In genomic region chr9:26470287-26470686, GRCh38 we compare ENCODE assay signal across 29 cellular contexts.
"Had no signal": no experiment of that assay in that cellular context is flagged by ENCODE, and none has a peak within 500 bp of the region (broad histone marks: within the 10 kb centered on the region; RNA-seq: fewer than 3 reads in every experiment).

No MANE protein-coding gene starts in this region.

- H3K36me3 Mint-ChIP-seq: stimulated activated effector memory CD8-positive, alpha-beta T cell treated with anti-CD3 and anti-CD28 coated beads, Interleukin-12 subunit alpha, Interleukin-12 subunit beta, amount 100 ng/mL, for 72 hours; stimulated activated memory B cell treated with anti-CD40 and anti-IgM and Interleukin-4, amounts not matched to agents 10 μg/mL and 1 μg/mL and 100 μg/mL, for 72 hours; stimulated activated naive B cell treated with anti-CD40 and anti-IgM and Interleukin-4, amounts not matched to agents 10 μg/mL and 1 μg/mL and 100 μg/mL, for 72 hours; type B pancreatic cell had no signal

- H3K4me1 Mint-ChIP-seq: stimulated activated effector memory CD8-positive, alpha-beta T cell treated with anti-CD3 and anti-CD28 coated beads, Interleukin-12 subunit alpha, Interleukin-12 subunit beta, amount 100 ng/mL, for 72 hours; stimulated activated memory B cell treated with anti-CD40 and anti-IgM and Interleukin-4, amounts not matched to agents 10 μg/mL and 1 μg/mL and 100 μg/mL, for 72 hours; stimulated activated naive B cell treated with anti-CD40 and anti-IgM and Interleukin-4, amounts not matched to agents 10 μg/mL and 1 μg/mL and 100 μg/mL, for 72 hours; stimulated activated naive CD8-positive, alpha-beta T cell treated with anti-CD3 and anti-CD28 coated beads, Interleukin-15, amount 100 ng/mL, for 72 hours had no signal

- H3K27me3 ChIP-seq: stomach, suprapubic skin, testis, thyroid gland, tibial artery, tibial nerve, transverse colon, upper lobe of left lung, upper lobe of right lung, uterus, vagina had no signal

- H3K4me1 ChIP-seq: stomach, suprapubic skin, testis, thyroid gland, tibial artery, tibial nerve, transverse colon, upper lobe of left lung, upper lobe of right lung, uterus, vagina had no signal

- H3K4me3 ChIP-seq: stomach, suprapubic skin, testis, thoracic aorta, thyroid gland, tibial artery, tibial nerve, transverse colon, upper lobe of left lung, upper lobe of right lung, uterus, vagina had no signal

- H3K27me3 Mint-ChIP-seq: stimulated activated memory B cell treated with anti-CD40 and anti-IgM and Interleukin-4, amounts not matched to agents 10 μg/mL and 1 μg/mL and 100 μg/mL, for 72 hours; stimulated activated naive B cell treated with anti-CD40 and anti-IgM and Interleukin-4, amounts not matched to agents 10 μg/mL and 1 μg/mL and 100 μg/mL, for 72 hours; stimulated activated naive CD8-positive, alpha-beta T cell treated with anti-CD3 and anti-CD28 coated beads, Interleukin-15, amount 100 ng/mL, for 72 hours; stimulated activated naive CD8-positive, alpha-beta T cell treated with anti-CD3 and anti-CD28 coated beads, Interleukin-15, Interleukin-2, amounts not matched to agents 100 ng/mL and 50 ng/mL, for 24 hours; type B pancreatic cell had no signal

- ATAC-seq: stimulated activated effector memory CD8-positive, alpha-beta T cell treated with anti-CD3 and anti-CD28 coated beads, Interleukin-12 subunit alpha, Interleukin-12 subunit beta, amount 100 ng/mL, for 72 hours; stimulated activated memory B cell treated with anti-CD40 and anti-IgM and Interleukin-4, amounts not matched to agents 10 μg/mL and 1 μg/mL and 100 μg/mL, for 72 hours; stimulated activated naive B cell treated with anti-CD40 and anti-IgM and Interleukin-4, amounts not matched to agents 10 μg/mL and 1 μg/mL and 100 μg/mL, for 72 hours; stimulated activated naive CD8-positive, alpha-beta T cell treated with anti-CD3 and anti-CD28 coated beads, Interleukin-15, amount 100 ng/mL, for 72 hours; stimulated activated naive CD8-positive, alpha-beta T cell treated with anti-CD3 and anti-CD28 coated beads, Interleukin-15, Interleukin-2, amounts not matched to agents 100 U/mL and 50 U/mL, for 24 hours; upper lobe of right lung had no signal

- H3K4me3 Mint-ChIP-seq: stimulated activated effector memory CD8-positive, alpha-beta T cell treated with anti-CD3 and anti-CD28 coated beads, Interleukin-12 subunit alpha, Interleukin-12 subunit beta, amount 100 ng/mL, for 72 hours; stimulated activated memory B cell treated with anti-CD40 and anti-IgM and Interleukin-4, amounts not matched to agents 10 μg/mL and 1 μg/mL and 100 μg/mL, for 72 hours; stimulated activated naive B cell treated with anti-CD40 and anti-IgM and Interleukin-4, amounts not matched to agents 10 μg/mL and 1 μg/mL and 100 μg/mL, for 72 hours; stimulated activated naive CD8-positive, alpha-beta T cell treated with anti-CD3 and anti-CD28 coated beads, Interleukin-15, amount 100 ng/mL, for 72 hours; stimulated activated naive CD8-positive, alpha-beta T cell treated with anti-CD3 and anti-CD28 coated beads, Interleukin-15, Interleukin-2, amounts not matched to agents 100 ng/mL and 50 ng/mL, for 24 hours; type B pancreatic cell had no signal

- H3K9me3 Mint-ChIP-seq: stimulated activated naive CD8-positive, alpha-beta T cell treated with anti-CD3 and anti-CD28 coated beads, Interleukin-15, Interleukin-2, amounts not matched to agents 100 ng/mL and 50 ng/mL, for 24 hours; type B pancreatic cell had no signal

- FAIRE-seq: urothelium cell line had no signal

- H3K36me3 ChIP-seq: stomach, suprapubic skin, thoracic aorta, thyroid gland, tibial artery, tibial nerve, transverse colon, upper lobe of left lung, upper lobe of right lung, uterus, vagina had no signal

- H3K27ac ChIP-seq: stomach, suprapubic skin, testis, thoracic aorta, thyroid gland, tibial artery, tibial nerve, transverse colon, upper lobe of left lung, upper lobe of right lung, uterus, vagina had no signal

- H3K9me3 ChIP-seq: testis, thyroid gland, transverse colon, upper lobe of left lung, upper lobe of right lung, uterus, vagina had no signal

- H3K27ac Mint-ChIP-seq: stimulated activated effector memory CD8-positive, alpha-beta T cell treated with anti-CD3 and anti-CD28 coated beads, Interleukin-12 subunit alpha, Interleukin-12 subunit beta, amount 100 ng/mL, for 72 hours; stimulated activated memory B cell treated with anti-CD40 and anti-IgM and Interleukin-4, amounts not matched to agents 10 μg/mL and 1 μg/mL and 100 μg/mL, for 72 hours; stimulated activated naive B cell treated with anti-CD40 and anti-IgM and Interleukin-4, amounts not matched to agents 10 μg/mL and 1 μg/mL and 100 μg/mL, for 72 hours; stimulated activated naive CD8-positive, alpha-beta T cell treated with anti-CD3 and anti-CD28 coated beads, Interleukin-15, amount 100 ng/mL, for 72 hours; stimulated activated naive CD8-positive, alpha-beta T cell treated with anti-CD3 and anti-CD28 coated beads, Interleukin-15, Interleukin-2, amounts not matched to agents 100 ng/mL and 50 ng/mL, for 24 hours; type B pancreatic cell had no signal

- DNase-seq: stimulated activated CD4-positive, alpha-beta T cell treated with anti-CD3 and anti-CD28 coated beads, Interleukin-2, amount 100 ng/mL, for 48 hours; stimulated activated CD4-positive, alpha-beta T cell treated with anti-CD3 and anti-CD28 coated beads, Interleukin-4, amount 100 ng/mL, for 1 hour; stimulated activated CD4-positive, alpha-beta T cell treated with anti-CD3 and anti-CD28 coated beads, Interleukin-4, amount 100 ng/mL, for 24 hours; stimulated activated CD4-positive, alpha-beta T cell treated with anti-CD3 and anti-CD28 coated beads, Interleukin-4, amount 100 ng/mL, for 4 hours; stimulated activated CD8-positive, alpha-beta memory T cell treated with anti-CD3 and anti-CD28 coated beads, Interleukin-4, amount 100 ng/mL, for 48 hours; stimulated activated naive B cell treated with anti-CD40 and anti-IgM and Interleukin-4, amounts not matched to agents 10 μg/mL and 1 μg/mL and 100 μg/mL, for 72 hours; stimulated activated naive CD4-positive, alpha-beta T cell; stimulated activated naive CD4-positive, alpha-beta T cell treated with Interleukin-2 at 50 U/mL for 16 hours; stimulated activated naive CD8-positive, alpha-beta T cell treated with anti-CD3 and anti-CD28 coated beads, Interleukin-15, amount 100 ng/mL, for 72 hours; stimulated activated naive CD8-positive, alpha-beta T cell treated with anti-CD3 and anti-CD28 coated beads, Interleukin-15, Interleukin-2, amounts not matched to agents 100 U/mL and 50 U/mL, for 24 hours; stomach; substantia nigra; testis; thyroid gland; tibial artery; transverse colon; trophoblast cell; upper lobe of left lung; upper lobe of right lung; uterus had no signal
